8 cellular contexts compared by ENCODE assay signal in the genomic region with DNA sequence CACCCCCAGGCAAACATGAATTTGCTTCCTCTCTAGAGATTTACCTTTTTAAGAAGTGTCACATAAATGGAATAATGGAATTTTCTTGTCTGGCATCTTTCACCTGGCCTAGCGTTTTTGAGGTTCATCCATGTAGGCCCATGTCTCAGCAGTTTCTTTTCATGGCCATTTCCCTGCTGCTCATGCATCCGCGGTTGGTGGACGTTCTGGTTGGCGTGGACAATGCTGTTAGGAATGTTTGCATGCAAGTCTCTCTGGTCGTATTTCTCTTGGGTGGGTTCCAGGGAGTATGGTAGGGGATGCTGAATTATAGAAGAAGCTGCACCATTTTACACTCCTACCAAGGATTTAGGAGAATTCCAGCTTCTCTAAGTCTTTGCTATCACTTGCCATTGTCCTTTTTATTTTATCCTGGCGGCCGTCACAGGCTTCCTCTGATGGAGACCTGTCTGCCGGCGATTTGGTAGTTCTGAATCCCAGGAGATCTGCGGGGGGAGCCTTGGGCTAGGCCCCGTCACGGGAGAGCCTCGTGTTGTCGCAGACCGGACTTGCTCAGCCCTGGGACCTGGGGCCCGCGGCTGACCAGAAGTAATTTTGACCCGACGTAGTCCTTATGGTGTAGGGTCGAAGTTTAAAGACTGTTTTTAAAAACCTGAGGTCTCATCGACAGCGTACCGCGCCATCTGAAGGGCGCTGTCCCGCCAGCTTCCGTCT. TPM values are rescaled to one million over a fixed set of nuclear protein-coding genes. Genes with fewer than 3 reads are reported as not detected.
DNase-seq lines count a peak whose midpoint lies in the region; ATAC-seq and TF ChIP-seq lines count a peak whose summit lies in the region.

No MANE protein-coding gene starts in this region.

- DNase-seq in GM04503 (ENCODE audit: low read depth): peak; percentile 49
- peak; percentile 82 for DNase-seq in iris pigment epithelial cell (ENCODE audit: low read depth)
- DNase-seq in stimulated activated effector memory CD8-positive, alpha-beta T cell treated with anti-CD3 and anti-CD28 coated beads, Interleukin-12 subunit alpha, Interleukin-12 subunit beta, amount 100 ng/mL, for 72 hours (ENCODE audit: low spot score in 2 of 2): no peak
- DNase-seq in occipital lobe (lab: John Stamatoyannopoulos, UW): no peak

- peaks cover 52% of the 10 kb centered on the region for H3K79me2 ChIP-seq in Loucy (ENCODE audit: insufficient read depth, low read length)

- no peaks in the 10 kb centered on the region for H3K9me3 ChIP-seq in Loucy (ENCODE audit: insufficient read depth, low read depth, low read length)

- peak overlapping the region; percentile 80 for H3K4me2 ChIP-seq in Loucy (ENCODE audit: low read depth, low read length, poor library complexity, severe bottlenecking)

- H3K4me1 Mint-ChIP-seq in brain: peaks cover 75% of the 10 kb centered on the region
- peaks cover 54% of the 10 kb centered on the region for H3K4me1 Mint-ChIP-seq in stimulated activated effector memory CD8-positive, alpha-beta T cell treated with anti-CD3 and anti-CD28 coated beads, Interleukin-12 subunit alpha, Interleukin-12 subunit beta, amount 100 ng/mL, for 72 hours

- no peak for TF ChIP-seq POLR2A in GM18505 (IDR thresholded peaks at IDR 0.05; ENCODE audit: borderline replicate concordance, extremely low read depth, insufficient read depth, insufficient read length)

- peaks cover 18% of the 10 kb centered on the region for H4K20me1 ChIP-seq in Loucy (ENCODE audit: insufficient read depth, low read length, poor library complexity, severe bottlenecking)

- peak overlapping the region; percentile 72 to 99 (median 97) for H3K27ac Mint-ChIP-seq in brain
- peak overlapping the region; percentile 93 for H3K27ac Mint-ChIP-seq in stimulated activated effector memory CD8-positive, alpha-beta T cell treated with anti-CD3 and anti-CD28 coated beads, Interleukin-12 subunit alpha, Interleukin-12 subunit beta, amount 100 ng/mL, for 72 hours

- H2AFZ ChIP-seq in Loucy (ENCODE audit: low read length): peak overlapping the region; percentile 92

- H3K27me3 Mint-ChIP-seq in brain: peaks cover 5% of the 10 kb centered on the region

- H3K27me3 ChIP-seq in Loucy (ENCODE audit: insufficient read depth, low read length, poor library complexity, severe bottlenecking): no peaks in the 10 kb centered on the region

- no peaks in the 10 kb centered on the region for H3K9me3 Mint-ChIP-seq in brain
- H3K9me3 Mint-ChIP-seq in stimulated activated effector memory CD8-positive, alpha-beta T cell treated with anti-CD3 and anti-CD28 coated beads, Interleukin-12 subunit alpha, Interleukin-12 subunit beta, amount 100 ng/mL, for 72 hours: no peaks in the 10 kb centered on the region

- H3K36me3 Mint-ChIP-seq in brain: peaks cover 5% of the 10 kb centered on the region
- peaks cover under 1% of the 10 kb centered on the region for H3K36me3 Mint-ChIP-seq in stimulated activated effector memory CD8-positive, alpha-beta T cell treated with anti-CD3 and anti-CD28 coated beads, Interleukin-12 subunit alpha, Interleukin-12 subunit beta, amount 100 ng/mL, for 72 hours

- no peaks in the 10 kb centered on the region for H3K36me3 ChIP-seq in Loucy (ENCODE audit: insufficient read depth, low read length)

- H3K9ac ChIP-seq in Loucy (ENCODE audit: low read depth, low read length, poor library complexity, severe bottlenecking): peak overlapping the region; percentile 80

- no peaks in the 10 kb centered on the region for H3K9me2 ChIP-seq in Loucy (replicated peaks; ENCODE audit: low read depth, low read length)

- ATAC-seq in GM21786 (IDR thresholded peaks at IDR 0.05; ENCODE audit: unreplicated experiment): peak; percentile 19
- ATAC-seq in stimulated activated effector memory CD8-positive, alpha-beta T cell treated with anti-CD3 and anti-CD28 coated beads, Interleukin-12 subunit alpha, Interleukin-12 subunit beta, amount 100 ng/mL, for 72 hours: no peak
- no peak for ATAC-seq in GM18505 (IDR thresholded peaks at IDR 0.05; ENCODE audit: unreplicated experiment)

- H3K4me3 Mint-ChIP-seq in brain: peak overlapping the region; percentile 90 to 98 (median 96)
- peak overlapping the region; percentile 97 for H3K4me3 Mint-ChIP-seq in stimulated activated effector memory CD8-positive, alpha-beta T cell treated with anti-CD3 and anti-CD28 coated beads, Interleukin-12 subunit alpha, Interleukin-12 subunit beta, amount 100 ng/mL, for 72 hours

- H3K4me1 ChIP-seq in Loucy (ENCODE audit: insufficient read depth, low read length, poor library complexity, severe bottlenecking): peaks cover 30% of the 10 kb centered on the region

- H3F3A ChIP-seq in Loucy (ENCODE audit: low read depth): peaks cover 4% of the 10 kb centered on the region; the same call in 1 of the 2 replicates

- H3K4me3 ChIP-seq in Loucy (ENCODE audit: low read length, poor library complexity, severe bottlenecking): peak overlapping the region; percentile 90

- TF ChIP-seq CTCF in Loucy (conservative IDR thresholded peaks at IDR 0.05; ENCODE audit: low read length) (no peak), brain (conservative IDR thresholded peaks at IDR 0.05) (no peak)

RNA-seq across cellular contexts. Expression of gene TADA2B, which starts 56.9 kb away (rescaled TPM):
- polyA plus RNA-seq in brain (ENCODE audit: insufficient read depth, low read depth, low replicate concordance): 14.1 TPM
- 21.7 TPM for total RNA-seq in occipital lobe

Comparison
In these comparisons a context has a peak if more than half of its experiments do, and no peak if none do; other contexts are left out.
1. DNase-seq: peak in GM04503 (single experiment) and iris pigment epithelial cell (single experiment); none in stimulated activated effector memory CD8-positive, alpha-beta T cell treated with anti-CD3 and anti-CD28 coated beads, Interleukin-12 subunit alpha, Interleukin-12 subunit beta, amount 100 ng/mL, for 72 hours (0 of 2) and occipital lobe (single experiment).